Comparison of ENCODE assay signal across 8 cellular contexts in genomic region chr17:76727745-76728456, GRCh38. TPM values are rescaled to one million over a fixed set of nuclear protein-coding genes. Genes with fewer than 3 reads are reported as not detected.
A peak's percentile ranks its signal among the peaks of the same experiment; 100 is the strongest.
DNase-seq lines count a peak whose midpoint lies in the region; ATAC-seq and TF ChIP-seq lines count a peak whose summit lies in the region.

No MANE protein-coding gene starts in this region.

- H3K9me3 ChIP-seq in MM.1S (replicated peaks; ENCODE audit: insufficient read depth, low read length) = no peaks in the 10 kb centered on the region
- no peaks in the 10 kb centered on the region for H3K9me3 ChIP-seq in mesodermal cell (ENCODE audit: control insufficient read depth, low read length)

- CTCF ChIA-PET in MCF 10A (lab: Yijun Ruan, JAX) = interaction anchor here (0.6 to 1.3 kb wide), 5 partner anchors 10 to 522 kb away, joined by 3 to 7 read pairs (median 6); no protein-coding TSS in a partner anchor

- 85 to 91% methylated on average over 14 to 15 of the region's 18 CpGs for WGBS in mesodermal cell (ENCODE audit: insufficient coverage in 2 of 2), 2 experiments

- no peaks in the 10 kb centered on the region for H3K27me3 ChIP-seq in MM.1S (replicated peaks; ENCODE audit: insufficient read depth, low read length)

- peak overlapping the region; percentile 90 for H3K4me3 Mint-ChIP-seq in MCF 10A (ENCODE audit: unreplicated experiment)

- H3K27me3 Mint-ChIP-seq in MCF 10A (ENCODE audit: insufficient read depth, unreplicated experiment) = no peaks in the 10 kb centered on the region

- H3K9me3 Mint-ChIP-seq in MCF 10A (ENCODE audit: unreplicated experiment) = no peaks in the 10 kb centered on the region

- ATAC-seq in HG02840 (IDR thresholded peaks at IDR 0.05; ENCODE audit: low FRiP score, unreplicated experiment) (no peak), GM19351 (IDR thresholded peaks at IDR 0.05; ENCODE audit: unreplicated experiment) (no peak)

- peaks cover 6% of the 10 kb centered on the region for H3K4me1 Mint-ChIP-seq in MCF 10A (ENCODE audit: insufficient read depth, unreplicated experiment)

- peaks cover 74% of the 10 kb centered on the region for H3K36me3 Mint-ChIP-seq in MCF 10A (ENCODE audit: insufficient read depth, unreplicated experiment)

- in situ Hi-C loops in Caki2 (cut with HindIII; ENCODE audit: low pct_unique_long_range_greater_than_20kb, low sequenced_read_pairs) = no loop called here

- H3K27ac ChIP-seq in MM.1S (ENCODE audit: low read length) (peak overlapping the region; percentile 100), mesodermal cell (ENCODE audit: low read depth, low read length, severe bottlenecking) (no peak overlapping the region)

- H3K4me3 ChIP-seq in MM.1S (ENCODE audit: low read length) = peak overlapping the region; percentile 80
- peak overlapping the region; percentile 88 for H3K4me3 ChIP-seq in mesodermal cell (ENCODE audit: extremely low read depth, insufficient read depth, low read length, poor library complexity, severe bottlenecking)

- no peaks in the 10 kb centered on the region for H3K9me2 ChIP-seq in MM.1S (replicated peaks; ENCODE audit: insufficient read depth, low read length)

- peak overlapping the region; percentile 94 for H3K27ac Mint-ChIP-seq in MCF 10A (ENCODE audit: low read depth, unreplicated experiment)

- no peak for TF ChIP-seq CTCF in MM.1S (IDR thresholded peaks at IDR 0.05; ENCODE audit: low read length)
- no peak for TF ChIP-seq CTCF in MCF 10A (IDR thresholded peaks at IDR 0.05; ENCODE audit: unreplicated experiment)

- H3K36me3 ChIP-seq in MM.1S (replicated peaks; ENCODE audit: insufficient read depth, low read length) (peaks cover 9% of the 10 kb centered on the region; the same call in 1 of the 2 replicates), mesodermal cell (ENCODE audit: control insufficient read depth, insufficient read depth, low read length) (peaks cover 54% of the 10 kb centered on the region)

- 0 out of 2 replicates have a peak, but pooled peaks cover 8% of the 10 kb centered on the region for H3K4me1 ChIP-seq in MM.1S (ENCODE audit: low read length)
- peaks cover 8% of the 10 kb centered on the region for H3K4me1 ChIP-seq in mesodermal cell (ENCODE audit: control insufficient read depth, insufficient read depth, low read length, poor library complexity, severe bottlenecking)

- no peak overlapping the region for H2AFZ ChIP-seq in MM.1S (ENCODE audit: low read length)

- no TSS peak for BruUV-seq in MCF 10A (replicated peaks; lab: Mats Ljungman, UMichigan)

- H3K9ac ChIP-seq in MM.1S (ENCODE audit: low read length) = peak overlapping the region; percentile 99

- H4K20me1 ChIP-seq in MM.1S (ENCODE audit: insufficient read depth, low read length) = no peaks in the 10 kb centered on the region

- intact Hi-C loops in MCF 10A (cut with micrococcal nuclease) = no loop called here

- H3K79me2 ChIP-seq in MM.1S (ENCODE audit: low read length) = peaks cover 83% of the 10 kb centered on the region

- peak; percentile 69 for DNase-seq in Caki2 (ENCODE audit: low read depth)
- peak; percentile 40 for DNase-seq in MM.1S
- DNase-seq in MCF 10A (ENCODE audit: unreplicated experiment) = no peak
- DNase-seq in retina = no peak
- no peak for DNase-seq in SKM-1 (lab: John Stamatoyannopoulos, UW; ENCODE audit: unreplicated experiment)

- H3F3A ChIP-seq in MM.1S (ENCODE audit: insufficient read depth, low read length) = peaks cover 60% of the 10 kb centered on the region

- POLR2A ChIA-PET in MCF 10A (lab: Yijun Ruan, JAX) = interaction anchor here (0.6 to 5.4 kb wide), 15 partner anchors 9 to 1413 kb away, joined by 3 to 150 read pairs (median 5); partner anchors contain the start of genes MFSD11, MXRA7, RHBDF2 and SRSF2

- peak overlapping the region; percentile 89 for H3K4me2 ChIP-seq in MM.1S (ENCODE audit: low read depth, low read length)

RNA-seq across cellular contexts. Expression of gene METTL23, which starts 1.3 kb away (rescaled TPM):
- 40.5 and 56.8 TPM in 2 replicates for total RNA-seq in Caki2 (2014; rRNA removed; shearing (Covaris generic); ENCODE audit: low replicate concordance)
- 35.1 and 37.1 TPM in 2 replicates for total RNA-seq in MCF 10A (2022)
- polyA plus RNA-seq in mesodermal cell (2013, experiment 1 of 2) = 33.0 TPM
- 28.1 TPM for polyA plus RNA-seq in mesodermal cell (2013, experiment 2 of 2)

RNA-seq across cellular contexts. Expression of gene JMJD6, which starts 1.5 kb away (rescaled TPM):
- 14.4 and 22.7 TPM in 2 replicates for total RNA-seq in Caki2 (2014; rRNA removed; shearing (Covaris generic); ENCODE audit: low replicate concordance)
- total RNA-seq in MCF 10A (2022) = 29.4 and 45.8 TPM in 2 replicates
- polyA plus RNA-seq in mesodermal cell (2013, experiment 1 of 2) = 26.7 TPM
- 19.3 TPM for polyA plus RNA-seq in mesodermal cell (2013, experiment 2 of 2)

RNA-seq across cellular contexts. Expression of gene SRSF2, which starts 9.2 kb away (rescaled TPM):
- total RNA-seq in Caki2 (2014; rRNA removed; shearing (Covaris generic); ENCODE audit: low replicate concordance) = 169 and 212 TPM in 2 replicates
- 161 and 168 TPM in 2 replicates for total RNA-seq in MCF 10A (2022)
- 140 TPM for polyA plus RNA-seq in mesodermal cell (2013, experiment 1 of 2)
- polyA plus RNA-seq in mesodermal cell (2013, experiment 2 of 2) = 142 TPM

RNA-seq across cellular contexts. Expression of gene MFSD11, which starts 10.0 kb away (rescaled TPM):
- total RNA-seq in Caki2 (2014; rRNA removed; shearing (Covaris generic); ENCODE audit: low replicate concordance) = 8.5 and 19.0 TPM in 2 replicates
- 11.6 and 13.8 TPM in 2 replicates for total RNA-seq in MCF 10A (2022)
- 21.6 TPM for polyA plus RNA-seq in mesodermal cell (2013, experiment 1 of 2)
- 25.1 TPM for polyA plus RNA-seq in mesodermal cell (2013, experiment 2 of 2)

RNA-seq across cellular contexts. Expression of gene MXRA7, which starts 17.1 kb away (rescaled TPM):
- 64.5 and 101 TPM in 2 replicates for total RNA-seq in Caki2 (2014; rRNA removed; shearing (Covaris generic); ENCODE audit: low replicate concordance)
- 33.6 and 35.1 TPM in 2 replicates for total RNA-seq in MCF 10A (2022)
- polyA plus RNA-seq in mesodermal cell (2013, experiment 1 of 2) = 84.9 TPM
- 83.0 TPM for polyA plus RNA-seq in mesodermal cell (2013, experiment 2 of 2)

Comparison
In these comparisons a context has a peak if more than half of its experiments do, and no peak if none do; other contexts are left out.
1. DNase-seq: peak in Caki2 (single experiment) and MM.1S (single experiment); none in MCF 10A (single experiment), retina (single experiment) and SKM-1 (single experiment).